ENCODE assay signal across 8 cellular contexts in the genomic region with DNA sequence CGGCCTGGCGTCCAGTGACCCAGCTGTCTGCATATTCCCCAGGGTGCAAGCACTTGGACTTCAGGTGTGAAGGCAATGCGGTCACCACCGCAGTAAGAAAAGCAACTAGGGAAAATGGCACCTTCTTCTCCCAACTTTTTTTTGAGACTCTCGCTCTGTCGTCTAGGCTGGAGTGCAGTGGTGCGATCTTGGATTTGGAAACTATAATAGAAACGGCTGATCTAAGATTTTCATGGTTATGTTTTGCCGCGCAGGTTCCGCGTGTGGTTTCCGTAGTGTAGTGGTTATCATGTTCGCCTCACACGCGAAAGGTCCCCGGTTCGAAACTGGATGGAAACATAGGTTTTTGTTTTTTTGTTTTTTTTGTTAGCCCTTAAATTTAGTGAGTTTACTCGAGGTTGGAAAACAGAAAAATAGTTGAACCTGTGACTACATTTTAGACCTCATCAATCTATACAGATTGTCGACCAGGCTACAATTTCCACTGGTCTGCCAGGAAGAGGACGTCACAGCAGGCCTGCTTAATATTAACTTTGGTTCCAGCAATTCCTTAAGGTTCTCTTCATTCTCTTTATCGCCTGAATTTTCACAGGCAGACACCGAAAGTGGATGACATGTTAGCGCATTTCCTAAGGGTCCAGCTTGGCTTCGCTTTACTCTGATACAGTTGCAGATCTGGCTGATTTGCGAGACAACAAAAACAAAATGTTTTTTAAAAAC.
DNase-seq lines count a peak whose midpoint lies in the region; ATAC-seq and TF ChIP-seq lines count a peak whose summit lies in the region.
"Not testable (repeated sequence)": the region's sequence is repeated elsewhere in the genome, so short reads cannot be mapped to it uniquely, and the experiment has no call there.

No MANE protein-coding gene starts in this region.

- not testable (repeated sequence) for H3K36me3 Mint-ChIP-seq in CD4-positive, CD25-positive, alpha-beta regulatory T cell; HFFc6 (ENCODE audit: low read depth)

- not testable (repeated sequence) for H3K36me3 ChIP-seq in CD4-positive, CD25-positive, alpha-beta regulatory T cell (ENCODE audit: control insufficient read depth, insufficient read depth, low read length)

- H3K9me3 Mint-ChIP-seq in CD4-positive, CD25-positive, alpha-beta regulatory T cell; HFFc6: not testable (repeated sequence)

- ATAC-seq in CD4-positive, CD25-positive, alpha-beta regulatory T cell (ENCODE audit: low read depth in 2 of 2): not testable (repeated sequence)

- not testable (repeated sequence) for H3K27ac ChIP-seq in CD4-positive, CD25-positive, alpha-beta regulatory T cell (ENCODE audit: insufficient read depth, low read length, poor library complexity, severe bottlenecking)

- not testable (repeated sequence) for TF ChIP-seq CTCF in HFFc6 (IDR thresholded peaks at IDR 0.05); astrocyte of the cerebellum (IDR thresholded peaks at IDR 0.05; ENCODE audit: low read depth, low read length, missing control alignments)

- H3K27ac Mint-ChIP-seq in CD4-positive, CD25-positive, alpha-beta regulatory T cell: peak overlapping the region; percentile 32 to 84 (median 73)
- H3K27ac Mint-ChIP-seq in HFFc6: peak overlapping the region; percentile 33; the same call in 1 of the 2 replicates

- peak in 2 of 3 donors; percentile 47 to 65 for DNase-seq in CD4-positive, CD25-positive, alpha-beta regulatory T cell
- DNase-seq in HFFc6 (peak; percentile 43), NCI-H2171 treated with DMSO at 0.1 percent for 48 hours (lab: John Stamatoyannopoulos, UW) (peak; percentile 6), astrocyte of the cerebellum (ENCODE audit: low read depth) (peak; percentile 36), globus pallidus (ENCODE audit: low spot score) (peak; percentile 12)
- peak; percentile 10 for DNase-seq in activated CD4-positive, CD25-positive, alpha-beta regulatory T cell treated with anti-CD3 and anti-CD28 coated beads, Interleukin-2, amount 50 U/mL, for 16 hours (ENCODE audit: low read depth, low spot score)
- peak; percentile 50 for DNase-seq in stimulated activated CD4-positive, alpha-beta T cell treated with anti-CD3 and anti-CD28 coated beads, Interleukin-4, amount 100 ng/mL, for 1 hour

- not testable (repeated sequence) for H3K4me1 Mint-ChIP-seq in CD4-positive, CD25-positive, alpha-beta regulatory T cell; HFFc6 (ENCODE audit: low read depth)

- peak overlapping the region; percentile 77 to 84 (median 80) for H3K4me3 Mint-ChIP-seq in CD4-positive, CD25-positive, alpha-beta regulatory T cell
- H3K4me3 Mint-ChIP-seq in HFFc6: peak overlapping the region; percentile 83

- in situ Hi-C loops in astrocyte of the cerebellum (cut with HindIII; ENCODE audit: low sequenced_read_pairs): not testable (repeated sequence)

- H3K9me3 ChIP-seq in CD4-positive, CD25-positive, alpha-beta regulatory T cell (ENCODE audit: control insufficient read depth in 2 of 2, low read length in 2 of 2); mononuclear cell (ENCODE audit: low read depth, low read length): not testable (repeated sequence)

- peak overlapping the region; percentile 32 for H3K4me3 ChIP-seq in CD4-positive, CD25-positive, alpha-beta regulatory T cell (ENCODE audit: low read depth, low read length)
- H3K4me3 ChIP-seq in astrocyte of the cerebellum (ENCODE audit: low read depth, low read length) (peak overlapping the region; percentile 15), mononuclear cell (ENCODE audit: low read length) (peak overlapping the region; percentile 30)

- H3K4me1 ChIP-seq in CD4-positive, CD25-positive, alpha-beta regulatory T cell (ENCODE audit: control insufficient read depth, insufficient read depth, low read length, poor library complexity, severe bottlenecking); mononuclear cell (ENCODE audit: insufficient read depth, low read length): not testable (repeated sequence)

- H3K27me3 ChIP-seq in CD4-positive, CD25-positive, alpha-beta regulatory T cell (ENCODE audit: control insufficient read depth, insufficient read depth, low read length); mononuclear cell (ENCODE audit: insufficient read depth, low read length): not testable (repeated sequence)

- H3K27me3 Mint-ChIP-seq in CD4-positive, CD25-positive, alpha-beta regulatory T cell; HFFc6 (ENCODE audit: insufficient read depth): not testable (repeated sequence)

Comparison
In these comparisons a context has a peak if more than half of its experiments do, and no peak if none do; other contexts are left out.
1. DNase-seq: peak in every context shown above with its lines; median percentile 56 in CD4-positive, CD25-positive, alpha-beta regulatory T cell; 50 in stimulated activated CD4-positive, alpha-beta T cell treated with anti-CD3 and anti-CD28 coated beads, Interleukin-4, amount 100 ng/mL, for 1 hour; 43 in HFFc6; 36 in astrocyte of the cerebellum; 12 in globus pallidus; 10 in activated CD4-positive, CD25-positive, alpha-beta regulatory T cell treated with anti-CD3 and anti-CD28 coated beads, Interleukin-2, amount 50 U/mL, for 16 hours; 6 in NCI-H2171 treated with DMSO at 0.1 percent for 48 hours.